ENCODE assay signal across 16 cellular contexts in the genomic region with DNA sequence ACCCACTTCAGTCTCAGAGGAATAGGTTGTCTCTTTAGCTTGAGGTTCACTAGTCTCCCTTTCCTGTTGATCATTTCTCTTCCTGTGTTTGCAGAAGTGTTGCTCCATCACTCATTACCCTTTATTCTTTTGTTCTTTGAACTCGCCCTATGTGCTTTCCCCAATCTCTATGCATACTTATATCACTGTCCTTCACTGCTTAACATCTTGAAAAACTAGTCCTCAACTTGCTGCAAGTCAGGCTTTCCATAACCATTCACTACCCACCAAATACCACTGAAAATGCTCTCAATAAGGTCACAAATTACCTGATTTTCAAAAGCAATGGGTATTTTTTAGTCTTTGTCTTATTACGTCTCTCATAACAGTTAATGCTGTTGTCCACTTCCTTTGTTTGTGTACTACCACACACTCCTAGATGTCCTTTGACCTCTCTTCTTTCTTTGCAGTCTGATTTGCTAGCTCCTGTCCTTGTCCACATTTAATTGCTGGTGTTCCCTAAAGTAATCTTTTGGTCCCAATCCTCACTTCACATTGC.
"Had no signal": no experiment of that assay in that cellular context is flagged by ENCODE, and none has a peak within 500 bp of the region (broad histone marks: within the 10 kb centered on the region; RNA-seq: fewer than 3 reads in every experiment).

No MANE protein-coding gene starts in this region.

- ATAC-seq: body of pancreas; effector memory CD8-positive, alpha-beta T cell; left cardiac atrium; stimulated activated memory B cell treated with anti-CD40 and anti-IgM and Interleukin-4, amounts not matched to agents 10 μg/mL and 1 μg/mL and 100 μg/mL, for 72 hours; upper lobe of right lung had no signal

- H3K4me3 ChIP-seq: body of pancreas, esophagus squamous epithelium, heart right ventricle, sigmoid colon, spleen, upper lobe of right lung had no signal

- DNase-seq: activated CD4-positive, alpha-beta T cell treated with anti-CD3 and anti-CD28 coated beads for 48 hours; activated gamma-delta T cell treated with Interleukin-2 at 50 U/mL for 16 hours; body of pancreas; effector memory CD8-positive, alpha-beta T cell; esophagus squamous epithelium; heart right ventricle; left cardiac atrium; nephron progenitor cell; nucleus accumbens; sigmoid colon; spleen; stimulated activated CD4-positive, alpha-beta T cell treated with anti-CD3 and anti-CD28 coated beads, Interleukin-4, amount 100 ng/mL, for 4 hours; upper lobe of right lung had no signal

- H3K4me1 Mint-ChIP-seq: mesothelial cell of epicardium; stimulated activated memory B cell treated with anti-CD40 and anti-IgM and Interleukin-4, amounts not matched to agents 10 μg/mL and 1 μg/mL and 100 μg/mL, for 72 hours had no signal

- H3K9me3 Mint-ChIP-seq: activated naive CD4-positive, alpha-beta T cell treated with anti-CD3 and anti-CD28 coated beads, Interleukin-2, amount 50 U/mL, for 72 hours; effector memory CD8-positive, alpha-beta T cell; nephron progenitor cell; stimulated activated memory B cell treated with anti-CD40 and anti-IgM and Interleukin-4, amounts not matched to agents 10 μg/mL and 1 μg/mL and 100 μg/mL, for 72 hours had no signal

- H3K4me3 Mint-ChIP-seq: effector memory CD8-positive, alpha-beta T cell; mesothelial cell of epicardium; nephron progenitor cell; stimulated activated memory B cell treated with anti-CD40 and anti-IgM and Interleukin-4, amounts not matched to agents 10 μg/mL and 1 μg/mL and 100 μg/mL, for 72 hours had no signal

- H3K9me3 ChIP-seq: body of pancreas, esophagus squamous epithelium, heart right ventricle, sigmoid colon, spleen, upper lobe of right lung had no signal

- H3K4me1 ChIP-seq: body of pancreas, esophagus squamous epithelium, spleen, upper lobe of right lung had no signal

- H3K27me3 ChIP-seq: body of pancreas, esophagus squamous epithelium, heart right ventricle, sigmoid colon, spleen, upper lobe of right lung had no signal

- H3K27ac Mint-ChIP-seq: effector memory CD8-positive, alpha-beta T cell; mesothelial cell of epicardium; nephron progenitor cell; stimulated activated memory B cell treated with anti-CD40 and anti-IgM and Interleukin-4, amounts not matched to agents 10 μg/mL and 1 μg/mL and 100 μg/mL, for 72 hours had no signal

- H3K27ac ChIP-seq: body of pancreas, esophagus squamous epithelium, heart right ventricle, sigmoid colon, spleen, upper lobe of right lung had no signal

- H3K27me3 Mint-ChIP-seq: effector memory CD8-positive, alpha-beta T cell; stimulated activated memory B cell treated with anti-CD40 and anti-IgM and Interleukin-4, amounts not matched to agents 10 μg/mL and 1 μg/mL and 100 μg/mL, for 72 hours had no signal
